1 cellular context compared by ENCODE assay signal in the genomic region with DNA sequence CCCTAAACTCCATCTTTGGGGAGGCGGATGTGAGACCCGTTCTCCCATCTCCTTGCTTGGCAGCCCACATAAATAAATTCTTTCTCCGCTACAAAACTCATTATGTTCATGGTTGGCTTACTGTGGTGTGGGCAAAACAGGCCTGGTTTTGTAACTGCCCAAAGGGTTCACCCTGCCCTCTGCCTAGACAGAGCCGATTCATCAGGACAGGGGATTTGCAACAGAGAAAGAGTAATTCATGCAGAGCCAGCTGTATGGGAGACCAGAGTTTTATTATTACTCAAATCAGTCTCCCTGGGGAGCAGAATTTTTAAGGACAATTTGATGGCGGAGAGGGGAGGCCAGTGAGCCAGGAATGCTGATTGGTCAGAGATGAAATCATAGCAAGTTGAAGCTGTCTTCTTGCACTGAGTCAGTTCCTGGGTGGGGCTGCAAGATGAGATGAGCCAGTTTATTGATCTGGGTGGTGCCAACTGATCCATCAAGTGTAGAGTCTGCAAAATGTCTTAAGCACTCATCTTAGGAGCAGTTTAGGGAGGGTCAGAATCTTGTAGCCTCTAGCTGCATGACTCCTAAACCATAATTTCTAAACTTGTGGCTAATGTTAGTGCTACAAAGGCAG.
TF ChIP-seq lines count a peak whose summit lies in the region.

No MANE protein-coding gene starts in this region.

TF ChIP-seq in WTC11, 78 proteins besides CTCF, POLR2A, EP300 and RAD21:
- TF ChIP-seq, protein P1, sequence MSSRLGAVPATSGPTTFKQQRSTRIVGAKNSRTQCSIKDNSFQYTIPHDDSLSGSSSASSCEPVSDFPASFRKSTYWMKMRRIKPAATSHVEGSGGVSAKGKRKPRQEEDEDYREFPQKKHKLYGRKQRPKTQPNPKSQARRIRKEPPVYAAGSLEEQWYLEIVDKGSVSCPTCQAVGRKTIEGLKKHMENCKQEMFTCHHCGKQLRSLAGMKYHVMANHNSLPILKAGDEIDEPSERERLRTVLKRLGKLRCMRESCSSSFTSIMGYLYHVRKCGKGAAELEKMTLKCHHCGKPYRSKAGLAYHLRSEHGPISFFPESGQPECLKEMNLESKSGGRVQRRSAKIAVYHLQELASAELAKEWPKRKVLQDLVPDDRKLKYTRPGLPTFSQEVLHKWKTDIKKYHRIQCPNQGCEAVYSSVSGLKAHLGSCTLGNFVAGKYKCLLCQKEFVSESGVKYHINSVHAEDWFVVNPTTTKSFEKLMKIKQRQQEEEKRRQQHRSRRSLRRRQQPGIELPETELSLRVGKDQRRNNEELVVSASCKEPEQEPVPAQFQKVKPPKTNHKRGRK (CRISPR knock-in tag; IDR thresholded peaks at IDR 0.05; ENCODE audit: borderline replicate concordance) = 0 out of 2 replicates have a peak, but pooled peaks have one; percentile 27
- TF ChIP-seq SOX15 (CRISPR knock-in tag; IDR thresholded peaks at IDR 0.05) = no peak
- TF ChIP-seq TCF7 (CRISPR knock-in tag; IDR thresholded peaks at IDR 0.05; ENCODE audit: low read depth) = no peak
TF ChIP-seq in WTC11: peak in this region for 1.
